Comparison of ENCODE assay signal across 9 cellular contexts in genomic region chr6:109794201-109794926, GRCh38.
A peak's percentile ranks its signal among the peaks of the same experiment; 100 is the strongest.
DNase-seq lines count a peak whose midpoint lies in the region; ATAC-seq and TF ChIP-seq lines count a peak whose summit lies in the region.
"Had no signal": no experiment of that assay in that cellular context is flagged by ENCODE, and none has a peak within 500 bp of the region (broad histone marks: within the 10 kb centered on the region; RNA-seq: fewer than 3 reads in every experiment).

No MANE protein-coding gene starts in this region.

- no peak overlapping the region for H3K4me3 Mint-ChIP-seq in Caco-2 (ENCODE audit: unreplicated experiment)
- H3K4me3 Mint-ChIP-seq: neural crest cell had no signal

- POLR2A ChIA-PET in Caco-2 (lab: Charles Lee): no interaction called here

- no peaks in the 10 kb centered on the region for H3K36me3 ChIP-seq in OCI-LY1 (ENCODE audit: insufficient read depth, low read length)
- H3K36me3 ChIP-seq in Caco-2 (ENCODE audit: control insufficient read depth, insufficient read depth, low read length): no peaks in the 10 kb centered on the region

- H3K4me3 ChIP-seq in OCI-LY1 (ENCODE audit: low read depth, low read length, poor library complexity, severe bottlenecking) (peak overlapping the region; percentile 39), skin epidermis (no peak overlapping the region), Caco-2 (ENCODE audit: low read depth, low read length) (no peak overlapping the region)

- ATAC-seq in GM19455 (IDR thresholded peaks at IDR 0.05; ENCODE audit: unreplicated experiment): peak; percentile 52

- CTCF ChIA-PET in Caco-2 (lab: Charles Lee): no interaction called here

- H3F3A ChIP-seq in OCI-LY1 (ENCODE audit: insufficient read depth, low read length): no peaks in the 10 kb centered on the region

- H3K4me1 ChIP-seq in OCI-LY1 (ENCODE audit: insufficient read depth, low read length, severe bottlenecking) (peaks cover 17% of the 10 kb centered on the region), Caco-2 (peaks cover 50% of the 10 kb centered on the region)

- intact Hi-C loops in Caco-2 (cut with micrococcal nuclease; ENCODE audit: unreplicated experiment): loop anchor here (5.0 kb wide), 1 partner anchor 87 kb away; no protein-coding TSS in a partner anchor

- peak overlapping the region; percentile 35; the same call in 1 of the 2 replicates for H3K9ac ChIP-seq in OCI-LY1 (ENCODE audit: low read length)

- H4K20me1 ChIP-seq in OCI-LY1 (ENCODE audit: insufficient read depth, low read length): no peaks in the 10 kb centered on the region

- H3K27me3 ChIP-seq in OCI-LY1 (ENCODE audit: insufficient read depth, low read length) (no peaks in the 10 kb centered on the region), Caco-2 (replicated peaks; ENCODE audit: control insufficient read depth, insufficient read depth, low read length) (no peaks in the 10 kb centered on the region)

- H3K79me2 ChIP-seq in OCI-LY1 (ENCODE audit: insufficient read depth, low read length): no peaks in the 10 kb centered on the region

- no TSS peak for BruUV-seq in Caco-2 (replicated peaks; lab: Mats Ljungman, UMichigan)

- no peaks in the 10 kb centered on the region for H3K9me3 Mint-ChIP-seq in Caco-2 (ENCODE audit: unreplicated experiment)
- H3K9me3 Mint-ChIP-seq: neural crest cell had no signal

- DNase-seq in fibroblast of gingiva (ENCODE audit: low read depth) (peak; percentile 16), Caco-2 (no peak), NCI-H82 treated with DMSO at 0.1 percent for 48 hours (lab: John Stamatoyannopoulos, UW; ENCODE audit: unreplicated experiment) (no peak), GM13977 (ENCODE audit: low spot score) (no peak)
- DNase-seq in stimulated activated CD4-positive, alpha-beta T cell treated with anti-CD3 and anti-CD28 coated beads, Interleukin-12 subunit alpha, Interleukin-12 subunit beta, amount 100 ng/mL, for 4 hours: no peak

- H3K4me1 Mint-ChIP-seq in Caco-2 (ENCODE audit: low read depth, unreplicated experiment): no peaks in the 10 kb centered on the region

- in situ Hi-C loops in GM13977 (cut with MboI; ENCODE audit: low pct_unique_long_range_greater_than_20kb, low sequenced_read_pairs, unreplicated experiment): no loop called here

- H3K4me2 ChIP-seq in OCI-LY1 (ENCODE audit: low read length): peak overlapping the region; percentile 64

- H3K9me3 ChIP-seq in OCI-LY1 (ENCODE audit: low read length): no peaks in the 10 kb centered on the region
- H3K9me3 ChIP-seq in Caco-2: no peaks in the 10 kb centered on the region

- TF ChIP-seq CTCF in OCI-LY1 (IDR thresholded peaks at IDR 0.05; ENCODE audit: low read length) (no peak), Caco-2 (IDR thresholded peaks at IDR 0.05; ENCODE audit: insufficient read depth in 1 of 2, low read depth in 1 of 2, low read length in 1 of 2, severe bottlenecking in 1 of 2, unreplicated experiment in 1 of 2) (no peak), GM13977 (IDR thresholded peaks at IDR 0.05; ENCODE audit: extremely low read depth, insufficient read depth, missing control alignments) (no peak)

- peaks cover 6% of the 10 kb centered on the region for H3K36me3 Mint-ChIP-seq in Caco-2 (ENCODE audit: insufficient read depth, unreplicated experiment)

- peak overlapping the region; percentile 62 for H2AFZ ChIP-seq in OCI-LY1 (ENCODE audit: low read length)

- H3K27ac ChIP-seq in OCI-LY1 (ENCODE audit: low read depth, low read length, poor library complexity, severe bottlenecking) (peak overlapping the region; percentile 79), skin epidermis (peak overlapping the region in 20 of 21 experiments; percentile 20 to 91 (median 78))

- no peaks in the 10 kb centered on the region for H3K9me2 ChIP-seq in OCI-LY1 (ENCODE audit: low read depth, low read length)

- H3K27me3 Mint-ChIP-seq in Caco-2 (ENCODE audit: insufficient read depth, unreplicated experiment): no peaks in the 10 kb centered on the region

- H3K27ac Mint-ChIP-seq in Caco-2 (ENCODE audit: unreplicated experiment): no peak overlapping the region
